In the genomic region with DNA sequence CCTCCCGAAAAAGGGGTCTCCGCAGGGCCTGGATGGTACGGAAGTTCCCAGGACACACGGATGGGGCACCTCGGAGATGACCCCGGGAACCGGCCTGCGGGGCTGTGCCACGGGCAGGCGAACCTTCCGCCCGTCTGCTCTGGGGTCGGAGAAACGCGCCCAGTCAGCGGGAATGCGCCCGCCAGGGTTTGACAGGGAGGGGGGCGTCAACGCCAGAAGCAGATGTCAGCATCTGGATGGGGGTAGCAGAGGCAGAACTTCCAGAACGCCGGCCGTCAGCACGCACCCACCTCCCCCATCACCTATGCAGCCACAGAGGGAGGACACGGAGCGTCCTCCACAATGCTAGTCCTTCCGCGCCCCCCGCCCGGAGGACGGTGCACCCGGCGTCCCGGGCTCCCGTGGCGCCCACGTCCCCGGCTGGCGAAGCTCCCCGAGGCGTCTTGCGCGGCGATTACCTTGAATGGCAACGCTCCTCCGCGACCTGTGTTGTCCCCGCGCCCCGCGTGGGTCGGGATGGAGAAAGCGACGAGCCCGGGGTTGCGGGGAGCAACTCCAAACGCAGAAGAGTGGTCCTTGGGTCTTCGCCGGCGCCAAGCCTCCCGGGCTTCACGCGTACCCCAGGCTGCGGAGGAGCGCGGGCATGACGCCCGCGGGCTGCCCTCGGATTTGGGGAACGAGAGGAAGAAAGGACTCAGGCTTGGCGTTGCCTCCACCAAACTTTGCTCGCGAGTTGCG, we compare ENCODE assay signal across 7 cellular contexts. TPM values are rescaled to one million over a fixed set of nuclear protein-coding genes. Genes with fewer than 3 reads are reported as not detected.
DNase-seq lines count a peak whose midpoint lies in the region; ATAC-seq, FAIRE-seq and TF ChIP-seq lines count a peak whose summit lies in the region.

No MANE protein-coding gene starts in this region.

- no peak for FAIRE-seq in kidney (lab: Jason Lieb, UNC)

- intact Hi-C loops in kidney (cut with DNase I), result no loop called here

- in situ Hi-C loops in GM23248 (cut with MboI), result no loop called here
- in situ Hi-C loops in astrocyte of the cerebellum (cut with HindIII; ENCODE audit: low sequenced_read_pairs), result no loop called here

- no peak overlapping the region for H3K4me2 ChIP-seq in GM23248 (ENCODE audit: unreplicated experiment)

- H3K9ac ChIP-seq in GM23248, result no peak overlapping the region
- H3K9ac ChIP-seq in kidney (ENCODE audit: low read length in 2 of 2), result peak overlapping the region; percentile 41 to 46
- H3K9ac ChIP-seq in stomach smooth muscle (ENCODE audit: low read length in 2 of 2), result peak overlapping the region; percentile 72 to 80

- H3K4me3 ChIP-seq in GM23248 (0 out of 2 replicates have a peak overlapping the region, but pooled peaks have one; percentile 18), astrocyte of the cerebellum (ENCODE audit: low read depth, low read length) (peak overlapping the region; percentile 60), kidney (ENCODE audit: low read length in 2 of 2) (peak overlapping the region; percentile 58 to 74), stomach smooth muscle (ENCODE audit: low read length in 2 of 2) (peak overlapping the region; percentile 72 to 81)

- H3K79me2 ChIP-seq in GM23248 (ENCODE audit: insufficient read depth), result no peaks in the 10 kb centered on the region

- no peak for ATAC-seq in GM21423 (IDR thresholded peaks at IDR 0.05; ENCODE audit: unreplicated experiment)
- ATAC-seq in HG03460 (IDR thresholded peaks at IDR 0.05; ENCODE audit: unreplicated experiment), result no peak

- H3K9me3 ChIP-seq in GM23248 (ENCODE audit: low read depth) (no peaks in the 10 kb centered on the region), kidney (ENCODE audit: control insufficient read depth in 1 of 2, low read length in 2 of 2) (no peaks in the 10 kb centered on the region), stomach smooth muscle (ENCODE audit: control insufficient read depth in 2 of 2, low read length in 2 of 2) (no peaks in the 10 kb centered on the region)

- H3K36me3 ChIP-seq in GM23248 (ENCODE audit: low read depth) (no peaks in the 10 kb centered on the region), kidney (ENCODE audit: control insufficient read depth in 1 of 2, insufficient read depth in 2 of 2, low read length in 2 of 2) (no peaks in the 10 kb centered on the region), stomach smooth muscle (ENCODE audit: control insufficient read depth in 2 of 2, insufficient read depth in 2 of 2, low read length in 2 of 2) (no peaks in the 10 kb centered on the region)

- H4K20me1 ChIP-seq in GM23248 (ENCODE audit: insufficient read depth), result no peaks in the 10 kb centered on the region

- H3K4me1 ChIP-seq in GM23248 (ENCODE audit: insufficient read depth), result peaks cover 3% of the 10 kb centered on the region; the same call in 1 of the 2 replicates
- H3K4me1 ChIP-seq in kidney (ENCODE audit: control insufficient read depth in 1 of 2, insufficient read depth in 1 of 2, low read depth in 1 of 2, low read length in 2 of 2), result peaks cover 3 to 4% of the 10 kb centered on the region in 2 donors
- H3K4me1 ChIP-seq in stomach smooth muscle (ENCODE audit: control insufficient read depth, insufficient read depth, low read length), result peaks cover 40% of the 10 kb centered on the region

- H3K27ac ChIP-seq in GM23248, result no peak overlapping the region
- H3K27ac ChIP-seq in kidney (ENCODE audit: low read depth in 2 of 2, low read length in 2 of 2), result peak overlapping the region; percentile 56 to 66
- peak overlapping the region; percentile 91 for H3K27ac ChIP-seq in stomach smooth muscle (ENCODE audit: low read length)

- peak overlapping the region; percentile 58; the same call in 1 of the 2 replicates for H2AFZ ChIP-seq in GM23248

- H3F3A ChIP-seq in GM23248 (ENCODE audit: insufficient read depth), result no peaks in the 10 kb centered on the region

- TF ChIP-seq CTCF in astrocyte of the cerebellum (IDR thresholded peaks at IDR 0.05; ENCODE audit: low read depth, low read length, missing control alignments), result no peak
- no peak for TF ChIP-seq CTCF in kidney (IDR thresholded peaks at IDR 0.05; ENCODE audit: borderline replicate concordance, extremely low read depth, insufficient read depth)

- no peaks in the 10 kb centered on the region for H3K9me2 ChIP-seq in GM23248 (ENCODE audit: insufficient read depth)

- DNase-seq in GM23248 (no peak), astrocyte of the cerebellum (ENCODE audit: low read depth) (no peak), kidney (peak; percentile 78), NCI-H2029 treated with DMSO at 0.1 percent for 48 hours (lab: John Stamatoyannopoulos, UW) (no peak)

- H3K27me3 ChIP-seq in GM23248 (replicated peaks; ENCODE audit: insufficient read depth), result peaks cover 53% of the 10 kb centered on the region
- no peaks in the 10 kb centered on the region for H3K27me3 ChIP-seq in stomach smooth muscle (ENCODE audit: control insufficient read depth in 1 of 2, insufficient read depth in 2 of 2, low read length in 2 of 2)

- 1 to 3% methylated on average over 58 to 65 of the region's 75 CpGs for WGBS in GM23248 (ENCODE audit: low coverage in 1 of 2, low lambda C conversion rate in 2 of 2, missing lambda C conversion rate in 2 of 2), 2 experiments

RNA-seq across cellular contexts. Expression of gene FGFR2, which starts 0.6 kb away (rescaled TPM):
- total RNA-seq in GM23248 (2014; rRNA removed; shearing (Covaris generic)), result not detected in 2 replicates
- 0.09 and 0.15 TPM in 2 replicates for polyA plus RNA-seq in GM23248 (2016; fragmentation: Nextera tagmentation; extraction: Ambion mirVana)
- total RNA-seq in kidney, result 59.4 TPM
- polyA plus RNA-seq in kidney (ENCODE audit: insufficient read depth, low read depth, low replicate concordance), result 20.2 TPM

Comparison
In these comparisons a context has a peak if more than half of its experiments do, and no peak if none do; other contexts are left out.
1. H3K4me3 ChIP-seq: peak in every context shown above with its lines; median percentile 76 in stomach smooth muscle; 66 in kidney; 60 in astrocyte of the cerebellum; 18 in GM23248.
2. RNA of gene FGFR2, which starts 0.6 kb away (total RNA-seq): 59.4 TPM in kidney (single experiment); not detected in GM23248; every median in the first group is over 10 times any median in the second.